In genomic region chr17:2077040-2077439, GRCh38 we compare ENCODE assay signal across 1 cellular context.
TF ChIP-seq lines count a peak whose summit lies in the region.

No MANE protein-coding gene starts in this region.

TF ChIP-seq in IMR-90, 13 proteins besides CTCF, POLR2A, EP300 and RAD21:
- TF ChIP-seq CHD1 (IDR thresholded peaks at IDR 0.05; ENCODE audit: low read depth, low read length) (no peak), FOS (IDR thresholded peaks at IDR 0.05; ENCODE audit: low read depth, low read length) (no peak), MXI1 (IDR thresholded peaks at IDR 0.05; ENCODE audit: borderline replicate concordance, low read depth, low read length) (no peak), MAFK (IDR thresholded peaks at IDR 0.05; ENCODE audit: low read depth, low read length) (no peak), BHLHE40 (IDR thresholded peaks at IDR 0.05; ENCODE audit: low read depth, low read length) (no peak), RFX5 (IDR thresholded peaks at IDR 0.05; ENCODE audit: low read depth, low read length) (no peak), CEBPB (IDR thresholded peaks at IDR 0.05; ENCODE audit: low read depth, low read length) (no peak), MAZ (IDR thresholded peaks at IDR 0.05; ENCODE audit: borderline replicate concordance, low read depth, low read length) (no peak), USF2 (IDR thresholded peaks at IDR 0.05; ENCODE audit: low read depth, low read length) (no peak), SMC3 (IDR thresholded peaks at IDR 0.05; ENCODE audit: low read depth, low read length) (no peak), NFE2L2 (IDR thresholded peaks at IDR 0.05; ENCODE audit: low read depth, low read length) (no peak), ELK1 (IDR thresholded peaks at IDR 0.05; ENCODE audit: borderline replicate concordance, low read depth, low read length) (no peak), RCOR1 (IDR thresholded peaks at IDR 0.05; ENCODE audit: insufficient replicate concordance, low read length) (no peak)
TF ChIP-seq in IMR-90: peak in this region for 0.
